In genomic region chr6:150006961-150007464, GRCh38 we compare ENCODE assay signal across 8 cellular contexts. TPM values are rescaled to one million over a fixed set of nuclear protein-coding genes. Genes with fewer than 3 reads are reported as not detected.
DNase-seq lines count a peak whose midpoint lies in the region; ATAC-seq and TF ChIP-seq lines count a peak whose summit lies in the region.

No MANE protein-coding gene starts in this region.

- H3K4me1 Mint-ChIP-seq in natural killer cell (peaks cover 8 to 30% of the 10 kb centered on the region in 2 donors), nephron (no peaks in the 10 kb centered on the region)
- H3K4me1 Mint-ChIP-seq in natural killer cell treated with Interleukin-12 subunit alpha and Interleukin-12 subunit beta and Interleukin-15 and Interleukin-18, amount 100 ng/mL, for 72 hours (ENCODE audit: low read depth in 2 of 2) = peaks cover 16 to 24% of the 10 kb centered on the region in 2 donors

- ATAC-seq in natural killer cell (no peak), left colon (no peak), HG03439 (IDR thresholded peaks at IDR 0.05; ENCODE audit: unreplicated experiment) (no peak)
- ATAC-seq in natural killer cell treated with Interleukin-12 subunit alpha and Interleukin-12 subunit beta and Interleukin-15 and Interleukin-18, amount 100 ng/mL, for 72 hours = no peak

- no peak overlapping the region for H3K4me3 ChIP-seq in astrocyte of the spinal cord (ENCODE audit: low read depth, low read length)

- in situ Hi-C loops in astrocyte of the spinal cord (cut with HindIII; ENCODE audit: low sequenced_read_pairs) = no loop called here

- DNase-seq in natural killer cell (no peak), NCI-H2196 treated with DMSO at 0.1 percent for 48 hours (lab: John Stamatoyannopoulos, UW; ENCODE audit: unreplicated experiment) (peak; percentile 11), astrocyte of the spinal cord (ENCODE audit: low read depth, low spot score) (no peak), left colon (no peak), MV-4-11 (lab: John Stamatoyannopoulos, UW) (no peak)
- no peak for DNase-seq in natural killer cell treated with Interleukin-12 subunit alpha and Interleukin-12 subunit beta and Interleukin-15 and Interleukin-18, amount 100 ng/mL, for 72 hours (ENCODE audit: low spot score)

- no peak overlapping the region for H3K4me3 Mint-ChIP-seq in natural killer cell
- no peak overlapping the region for H3K4me3 Mint-ChIP-seq in natural killer cell treated with Interleukin-12 subunit alpha and Interleukin-12 subunit beta and Interleukin-15 and Interleukin-18, amount 100 ng/mL, for 72 hours
- peak overlapping the region in 2 of 3 experiments; percentile 10 to 40 for H3K4me3 Mint-ChIP-seq in nephron

- H3K27ac Mint-ChIP-seq in natural killer cell (no peak overlapping the region), nephron (no peak overlapping the region)
- no peak overlapping the region for H3K27ac Mint-ChIP-seq in natural killer cell treated with Interleukin-12 subunit alpha and Interleukin-12 subunit beta and Interleukin-15 and Interleukin-18, amount 100 ng/mL, for 72 hours

- H3K36me3 Mint-ChIP-seq in natural killer cell = no peaks in the 10 kb centered on the region
- H3K36me3 Mint-ChIP-seq in natural killer cell treated with Interleukin-12 subunit alpha and Interleukin-12 subunit beta and Interleukin-15 and Interleukin-18, amount 100 ng/mL, for 72 hours = no peaks in the 10 kb centered on the region
- no peaks in the 10 kb centered on the region for H3K36me3 Mint-ChIP-seq in nephron (ENCODE audit: low read depth)

- intact Hi-C loops in natural killer cell (cut with micrococcal nuclease) (no loop called here), left colon (cut with DNase I, micrococcal nuclease) (loop anchor here in 1 of 2 donors (10.0 kb wide), 1 partner anchor 72 kb away; no protein-coding TSS in a partner anchor)

- peaks cover 26 to 28% of the 10 kb centered on the region in 2 donors for H3K27me3 Mint-ChIP-seq in natural killer cell (ENCODE audit: low read depth in 2 of 2)
- H3K27me3 Mint-ChIP-seq in natural killer cell treated with Interleukin-12 subunit alpha and Interleukin-12 subunit beta and Interleukin-15 and Interleukin-18, amount 100 ng/mL, for 72 hours = peaks cover 26 to 39% of the 10 kb centered on the region in 2 donors
- peaks cover 96% of the 10 kb centered on the region for H3K27me3 Mint-ChIP-seq in nephron (ENCODE audit: low read depth)

- no peaks in the 10 kb centered on the region for H3K9me3 Mint-ChIP-seq in natural killer cell
- H3K9me3 Mint-ChIP-seq in natural killer cell treated with Interleukin-12 subunit alpha and Interleukin-12 subunit beta and Interleukin-15 and Interleukin-18, amount 100 ng/mL, for 72 hours = no peaks in the 10 kb centered on the region
- peaks cover 3% of the 10 kb centered on the region for H3K9me3 Mint-ChIP-seq in nephron

- peak; percentile 22 for TF ChIP-seq CTCF in natural killer cell (IDR thresholded peaks at IDR 0.05)
- peak; percentile 58 for TF ChIP-seq CTCF in astrocyte of the spinal cord (IDR thresholded peaks at IDR 0.05; ENCODE audit: low read depth, low read length)
- peak; percentile 48 to 55 (median 54) for TF ChIP-seq CTCF in nephron (IDR thresholded peaks at IDR 0.05; ENCODE audit: unreplicated experiment in 3 of 3)

RNA-seq across cellular contexts. Expression of gene RAET1L, which starts 18.3 kb away (rescaled TPM):
- total RNA-seq in natural killer cell (not detected), left colon (not detected)
- not detected for total RNA-seq in natural killer cell treated with Interleukin-12 subunit alpha and Interleukin-12 subunit beta and Interleukin-15 and Interleukin-18, amount 100 ng/mL, for 72 hours

RNA-seq across cellular contexts. Expression of gene ULBP1, which starts 43.3 kb away (rescaled TPM):
- total RNA-seq in natural killer cell (under 1 TPM in 2 of 3 donors, not detected in 1; 0.18 to 0.23 TPM), left colon (under 1 TPM in 1 of 2 donors, not detected in 1; 0.09 TPM)
- total RNA-seq in natural killer cell treated with Interleukin-12 subunit alpha and Interleukin-12 subunit beta and Interleukin-15 and Interleukin-18, amount 100 ng/mL, for 72 hours = 1 to 10 TPM in 1 of 2 donors, under 1 TPM in 1; 0.31 to 1.5 TPM

Comparison
In these comparisons a context has a peak if more than half of its experiments do, and no peak if none do; other contexts are left out.
1. H3K4me3 Mint-ChIP-seq: peak in nephron (2 of 3); none in natural killer cell (single experiment) and natural killer cell treated with Interleukin-12 subunit alpha and Interleukin-12 subunit beta and Interleukin-15 and Interleukin-18, amount 100 ng/mL, for 72 hours (single experiment).
2. Peak in every context shown above with its lines, with median percentiles within 50 percentile points of each other: CTCF ChIP-seq.